11 cellular contexts compared by ENCODE assay signal in the genomic region with DNA sequence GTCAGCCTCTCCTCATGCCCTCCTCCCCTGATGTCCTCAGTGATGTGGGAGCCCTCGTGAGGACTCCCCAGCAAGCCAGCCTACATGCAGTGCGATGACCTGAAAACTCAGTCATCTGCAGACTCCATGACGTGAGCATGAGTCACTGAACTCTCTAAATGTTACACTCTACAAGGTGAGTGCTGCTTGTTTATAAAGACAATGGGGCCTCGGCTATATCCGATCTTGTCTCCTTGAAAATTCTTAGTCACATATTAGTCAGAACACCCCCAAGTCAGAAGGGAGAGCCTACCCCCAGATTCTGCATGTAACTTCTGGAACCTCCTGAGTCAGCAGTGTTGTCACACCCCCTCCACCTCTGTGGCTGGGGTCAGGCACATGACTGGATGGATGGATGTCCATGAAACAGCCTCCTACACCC.
DNase-seq lines count a peak whose midpoint lies in the region; FAIRE-seq and TF ChIP-seq lines count a peak whose summit lies in the region.
"Had no signal": no experiment of that assay in that cellular context is flagged by ENCODE, and none has a peak within 500 bp of the region (broad histone marks: within the 10 kb centered on the region; RNA-seq: fewer than 3 reads in every experiment).

No MANE protein-coding gene starts in this region.

- no peaks in the 10 kb centered on the region for H3K79me2 ChIP-seq in ACC112 (ENCODE audit: control insufficient read depth, insufficient read depth, low read length, unreplicated experiment)

- H3K27me3 ChIP-seq in ACC112 (ENCODE audit: insufficient read depth, low read length) = no peaks in the 10 kb centered on the region
- H3K27me3 ChIP-seq: neutrophil had no signal

- H3K36me3 ChIP-seq in ACC112 (ENCODE audit: insufficient read depth, low read length) = no peaks in the 10 kb centered on the region
- no peaks in the 10 kb centered on the region for H3K36me3 ChIP-seq in HEK293 (ENCODE audit: control insufficient read depth in 2 of 2, insufficient read depth in 1 of 2, low read length in 2 of 2)
- H3K36me3 ChIP-seq: neutrophil had no signal

- peak; percentile 97 for FAIRE-seq in islet of Langerhans (lab: Jason Lieb, UNC)

- no peak overlapping the region for H3K4me3 ChIP-seq in ACC112 (ENCODE audit: low read depth, low read length)
- H3K4me3 ChIP-seq in HEK293 (ENCODE audit: low read depth, low read length) = no peak overlapping the region

- POLR2A ChIA-PET in HEK293 (lab: Yijun Ruan, JAX) = no interaction called here

- peak overlapping the region; percentile 16 for H2AFZ ChIP-seq in ACC112 (ENCODE audit: low read length, unreplicated experiment)

- H3K4me1 ChIP-seq in ACC112 (ENCODE audit: control insufficient read depth, insufficient read depth, low read length, unreplicated experiment) (peaks cover 52% of the 10 kb centered on the region), HEK293 (ENCODE audit: control insufficient read depth, insufficient read depth, low read length) (peaks cover 7% of the 10 kb centered on the region)

- H3K27ac ChIP-seq in ACC112 (ENCODE audit: low read depth, low read length) = peak overlapping the region; percentile 97
- H3K27ac ChIP-seq in HEK293 (ENCODE audit: extremely low read depth, low read depth, low read length) = no peak overlapping the region
- H3K27ac ChIP-seq: neutrophil had no signal

- DNase-seq in amniotic epithelial cell (ENCODE audit: low read depth) = peak; percentile 92
- no peak for DNase-seq in OCI-M2 (lab: John Stamatoyannopoulos, UW; ENCODE audit: unreplicated experiment)
- no peak for DNase-seq in effector CD8-positive, alpha-beta T cell (lab: John Stamatoyannopoulos, UW)
- DNase-seq in NCI-H82 treated with DMSO at 0.1 percent for 48 hours (lab: John Stamatoyannopoulos, UW; ENCODE audit: unreplicated experiment) = no peak
- no peak for DNase-seq in middle frontal gyrus (ENCODE audit: extremely low spot score, low spot score)
- DNase-seq: CD4-positive, CD25-positive, alpha-beta regulatory T cell; OCI-M1 had no signal

- H3K9me3 ChIP-seq in HEK293 (ENCODE audit: control insufficient read depth, insufficient read depth, low read depth, low read length) = no peaks in the 10 kb centered on the region
- H3K9me3 ChIP-seq: neutrophil had no signal

- TF ChIP-seq CTCF in HEK293 (tag by site-specific recombination; IDR thresholded peaks at IDR 0.05) = no peak

- CTCF ChIA-PET in HEK293 (lab: Yijun Ruan, JAX) = no interaction called here

TF ChIP-seq in HEK293, 187 proteins besides CTCF, POLR2A, EP300 and RAD21 (continues in another document):
- TF ChIP-seq, protein P1, sequence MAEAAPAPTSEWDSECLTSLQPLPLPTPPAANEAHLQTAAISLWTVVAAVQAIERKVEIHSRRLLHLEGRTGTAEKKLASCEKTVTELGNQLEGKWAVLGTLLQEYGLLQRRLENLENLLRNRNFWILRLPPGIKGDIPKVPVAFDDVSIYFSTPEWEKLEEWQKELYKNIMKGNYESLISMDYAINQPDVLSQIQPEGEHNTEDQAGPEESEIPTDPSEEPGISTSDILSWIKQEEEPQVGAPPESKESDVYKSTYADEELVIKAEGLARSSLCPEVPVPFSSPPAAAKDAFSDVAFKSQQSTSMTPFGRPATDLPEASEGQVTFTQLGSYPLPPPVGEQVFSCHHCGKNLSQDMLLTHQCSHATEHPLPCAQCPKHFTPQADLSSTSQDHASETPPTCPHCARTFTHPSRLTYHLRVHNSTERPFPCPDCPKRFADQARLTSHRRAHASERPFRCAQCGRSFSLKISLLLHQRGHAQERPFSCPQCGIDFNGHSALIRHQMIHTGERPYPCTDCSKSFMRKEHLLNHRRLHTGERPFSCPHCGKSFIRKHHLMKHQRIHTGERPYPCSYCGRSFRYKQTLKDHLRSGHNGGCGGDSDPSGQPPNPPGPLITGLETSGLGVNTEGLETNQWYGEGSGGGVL (tag by site-specific recombination; IDR thresholded peaks at IDR 0.05) = peak; percentile 71
- TF ChIP-seq ZIC2 (tag by site-specific recombination; IDR thresholded peaks at IDR 0.05) = peak; percentile 33; the same call in 1 of the 2 replicates
- 0 out of 2 replicates have a peak, but pooled peaks have one; percentile 14 for TF ChIP-seq PATZ1 (tag by site-specific recombination; IDR thresholded peaks at IDR 0.05)
- TF ChIP-seq GFI1B (tag by site-specific recombination; IDR thresholded peaks at IDR 0.05) = no peak
- peak; percentile 49 for TF ChIP-seq ZFHX2 (tag by site-specific recombination; conservative IDR thresholded peaks at IDR 0.05)
- TF ChIP-seq KLF8 (tag by site-specific recombination; IDR thresholded peaks at IDR 0.05) = no peak
- peak; percentile 30; the same call in 1 of the 2 replicates for TF ChIP-seq GLIS1 (tag by site-specific recombination; IDR thresholded peaks at IDR 0.05)
- TF ChIP-seq, protein P2, sequence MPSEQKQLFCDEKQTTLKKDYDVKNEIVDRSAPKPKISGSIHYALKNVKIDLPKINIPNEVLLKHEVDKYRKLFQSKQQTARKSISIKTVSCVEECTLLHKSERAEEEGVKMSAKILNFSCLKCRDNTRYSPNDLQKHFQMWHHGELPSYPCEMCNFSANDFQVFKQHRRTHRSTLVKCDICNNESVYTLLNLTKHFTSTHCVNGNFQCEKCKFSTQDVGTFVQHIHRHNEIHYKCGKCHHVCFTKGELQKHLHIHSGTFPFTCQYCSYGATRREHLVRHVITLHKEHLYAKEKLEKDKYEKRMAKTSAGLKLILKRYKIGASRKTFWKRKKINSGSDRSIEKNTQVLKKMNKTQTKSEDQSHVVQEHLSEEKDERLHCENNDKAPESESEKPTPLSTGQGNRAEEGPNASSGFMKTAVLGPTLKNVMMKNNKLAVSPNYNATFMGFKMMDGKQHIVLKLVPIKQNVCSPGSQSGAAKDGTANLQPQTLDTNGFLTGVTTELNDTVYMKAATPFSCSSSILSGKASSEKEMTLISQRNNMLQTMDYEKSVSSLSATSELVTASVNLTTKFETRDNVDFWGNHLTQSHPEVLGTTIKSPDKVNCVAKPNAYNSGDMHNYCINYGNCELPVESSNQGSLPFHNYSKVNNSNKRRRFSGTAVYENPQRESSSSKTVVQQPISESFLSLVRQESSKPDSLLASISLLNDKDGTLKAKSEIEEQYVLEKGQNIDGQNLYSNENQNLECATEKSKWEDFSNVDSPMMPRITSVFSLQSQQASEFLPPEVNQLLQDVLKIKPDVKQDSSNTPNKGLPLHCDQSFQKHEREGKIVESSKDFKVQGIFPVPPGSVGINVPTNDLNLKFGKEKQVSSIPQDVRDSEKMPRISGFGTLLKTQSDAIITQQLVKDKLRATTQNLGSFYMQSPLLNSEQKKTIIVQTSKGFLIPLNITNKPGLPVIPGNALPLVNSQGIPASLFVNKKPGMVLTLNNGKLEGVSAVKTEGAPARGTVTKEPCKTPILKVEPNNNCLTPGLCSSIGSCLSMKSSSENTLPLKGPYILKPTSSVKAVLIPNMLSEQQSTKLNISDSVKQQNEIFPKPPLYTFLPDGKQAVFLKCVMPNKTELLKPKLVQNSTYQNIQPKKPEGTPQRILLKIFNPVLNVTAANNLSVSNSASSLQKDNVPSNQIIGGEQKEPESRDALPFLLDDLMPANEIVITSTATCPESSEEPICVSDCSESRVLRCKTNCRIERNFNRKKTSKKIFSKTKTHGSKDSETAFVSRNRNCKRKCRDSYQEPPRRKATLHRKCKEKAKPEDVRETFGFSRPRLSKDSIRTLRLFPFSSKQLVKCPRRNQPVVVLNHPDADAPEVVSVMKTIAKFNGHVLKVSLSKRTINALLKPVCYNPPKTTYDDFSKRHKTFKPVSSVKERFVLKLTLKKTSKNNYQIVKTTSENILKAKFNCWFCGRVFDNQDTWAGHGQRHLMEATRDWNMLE (tag by site-specific recombination; conservative IDR thresholded peaks at IDR 0.05; ENCODE audit: low read depth) = peak; percentile 39
- TF ChIP-seq ZBTB21 (tag by site-specific recombination; IDR thresholded peaks at IDR 0.05) = peak; percentile 95
- TF ChIP-seq ZNF514 (tag by site-specific recombination; IDR thresholded peaks at IDR 0.05) = no peak
- TF ChIP-seq, protein P3, sequence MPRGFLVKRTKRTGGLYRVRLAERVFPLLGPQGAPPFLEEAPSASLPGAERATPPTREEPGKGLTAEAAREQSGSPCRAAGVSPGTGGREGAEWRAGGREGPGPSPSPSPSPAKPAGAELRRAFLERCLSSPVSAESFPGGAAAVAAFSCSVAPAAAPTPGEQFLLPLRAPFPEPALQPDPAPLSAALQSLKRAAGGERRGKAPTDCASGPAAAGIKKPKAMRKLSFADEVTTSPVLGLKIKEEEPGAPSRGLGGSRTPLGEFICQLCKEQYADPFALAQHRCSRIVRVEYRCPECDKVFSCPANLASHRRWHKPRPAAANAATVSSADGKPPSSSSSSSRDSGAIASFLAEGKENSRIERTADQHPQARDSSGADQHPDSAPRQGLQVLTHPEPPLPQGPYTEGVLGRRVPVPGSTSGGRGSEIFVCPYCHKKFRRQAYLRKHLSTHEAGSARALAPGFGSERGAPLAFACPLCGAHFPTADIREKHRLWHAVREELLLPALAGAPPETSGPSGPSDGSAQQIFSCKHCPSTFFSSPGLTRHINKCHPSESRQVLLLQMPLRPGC (tag by site-specific recombination; IDR thresholded peaks at IDR 0.05) = 0 out of 2 replicates have a peak, but pooled peaks have one; percentile 27
- peak; percentile 67; the same call in 1 of the 2 replicates for TF ChIP-seq SP7 (tag by site-specific recombination; IDR thresholded peaks at IDR 0.05)
